Comparison of ENCODE assay signal across 8 cellular contexts in genomic region chr11:57639321-57640067, GRCh38. TPM values are rescaled to one million over a fixed set of nuclear protein-coding genes. Genes with fewer than 3 reads are reported as not detected.
A peak's percentile ranks its signal among the peaks of the same experiment; 100 is the strongest.
DNase-seq lines count a peak whose midpoint lies in the region; ATAC-seq, FAIRE-seq and TF ChIP-seq lines count a peak whose summit lies in the region.

No MANE protein-coding gene starts in this region.

- H3K4me3 Mint-ChIP-seq in stimulated activated naive CD8-positive, alpha-beta T cell treated with anti-CD3 and anti-CD28 coated beads, Interleukin-15, Interleukin-2, amounts not matched to agents 100 ng/mL and 50 ng/mL, for 24 hours, result peak overlapping the region; percentile 82
- H3K4me3 Mint-ChIP-seq in activated naive CD8-positive, alpha-beta T cell treated with anti-CD3 and anti-CD28 coated beads, Interleukin-2, amount 10 ng/mL, durations not matched to agents 7 days and 5 days, result peak overlapping the region; percentile 99

- no peak for TF ChIP-seq POLR2A in tibial nerve (IDR thresholded peaks at IDR 0.05)

- H3K4me1 ChIP-seq in keratinocyte (ENCODE audit: control insufficient read depth, extremely low read depth, insufficient read depth, low read length) (peaks cover 36% of the 10 kb centered on the region), tibial nerve (peaks cover 0 to 41% (median 18%) of the 10 kb centered on the region in 4 donors)

- 6% methylated on average over 15 of the region's 15 CpGs for WGBS in tibial nerve, 2 donors

- no peak overlapping the region for H2AFZ ChIP-seq in keratinocyte (ENCODE audit: control insufficient read depth, low read length)

- no peak for TF ChIP-seq EP300 in tibial nerve (IDR thresholded peaks at IDR 0.05)

- peak overlapping the region; percentile 89 for H3K9ac ChIP-seq in keratinocyte (ENCODE audit: control insufficient read depth, extremely low read depth, insufficient read depth, low read length)

- peaks cover 34% of the 10 kb centered on the region for H3K79me2 ChIP-seq in keratinocyte (ENCODE audit: control insufficient read depth, insufficient read depth, low read length)

- H3K27ac Mint-ChIP-seq in stimulated activated naive CD8-positive, alpha-beta T cell treated with anti-CD3 and anti-CD28 coated beads, Interleukin-15, Interleukin-2, amounts not matched to agents 100 ng/mL and 50 ng/mL, for 24 hours, result no peak overlapping the region
- H3K27ac Mint-ChIP-seq in activated naive CD8-positive, alpha-beta T cell treated with anti-CD3 and anti-CD28 coated beads, Interleukin-2, amount 10 ng/mL, durations not matched to agents 7 days and 5 days, result peak overlapping the region; percentile 42

- H3K27ac ChIP-seq in keratinocyte (ENCODE audit: control insufficient read depth, insufficient read depth, low read length), result peak overlapping the region; percentile 18
- H3K27ac ChIP-seq in tibial nerve, result peak overlapping the region; percentile 40 to 95 (median 78)

- H3K9me1 ChIP-seq in keratinocyte (ENCODE audit: control insufficient read depth, extremely low read depth, insufficient read depth, low read length), result no peaks in the 10 kb centered on the region

- H3K27me3 ChIP-seq in keratinocyte (ENCODE audit: control insufficient read depth, extremely low read depth, insufficient read depth, low read length) (no peaks in the 10 kb centered on the region), tibial nerve (no peaks in the 10 kb centered on the region)

- peak in 2 of 3 experiments; percentile 14 to 21 for TF ChIP-seq CTCF in keratinocyte (optimal IDR thresholded peaks at IDR 0.05 in 1 of 3, IDR thresholded peaks at IDR 0.05 in 1 of 3, conservative IDR thresholded peaks at IDR 0.05 in 1 of 3; ENCODE audit: extremely low read depth in 1 of 3, insufficient read depth in 2 of 3, low read length in 3 of 3)
- no peak for TF ChIP-seq CTCF in tibial nerve (IDR thresholded peaks at IDR 0.05)

- H3K4me3 ChIP-seq in keratinocyte (ENCODE audit: control insufficient read depth in 2 of 3, extremely low read depth in 1 of 3, insufficient read depth in 2 of 3, low read depth in 1 of 3, low read length in 3 of 3) (peak overlapping the region; percentile 93 to 94 (median 93)), tibial nerve (peak overlapping the region; percentile 69 to 90 (median 78))

- no peak for DNase-seq in stimulated activated naive CD8-positive, alpha-beta T cell treated with anti-CD3 and anti-CD28 coated beads, Interleukin-15, Interleukin-2, amounts not matched to agents 100 U/mL and 50 U/mL, for 24 hours
- DNase-seq in activated naive CD8-positive, alpha-beta T cell treated with anti-CD3 and anti-CD28 coated beads, Interleukin-2, amount 10 ng/mL, durations not matched to agents 7 days and 5 days, result peak; percentile 57
- DNase-seq in keratinocyte (ENCODE audit: low read depth, low spot score) (no peak), tibial nerve (ENCODE audit: low spot score in 2 of 2) (no peak), NCI-H1092 (lab: John Stamatoyannopoulos, UW) (no peak)
- DNase-seq in activated CD8-positive, alpha-beta memory T cell treated with anti-CD3 and anti-CD28 coated beads, Interleukin-2, amount 50 U/mL, for 48 hours, result no peak
- no peak for DNase-seq in activated CD4-positive, CD25-positive, alpha-beta regulatory T cell treated with anti-CD3 and anti-CD28 coated beads, Interleukin-2, amount 50 U/mL, for 72 hours

- no peak for FAIRE-seq in keratinocyte (lab: Jason Lieb, UNC)

- ATAC-seq in stimulated activated naive CD8-positive, alpha-beta T cell treated with anti-CD3 and anti-CD28 coated beads, Interleukin-15, Interleukin-2, amounts not matched to agents 100 U/mL and 50 U/mL, for 24 hours, result no peak
- ATAC-seq in activated naive CD8-positive, alpha-beta T cell treated with anti-CD3 and anti-CD28 coated beads, Interleukin-2, amount 10 ng/mL, durations not matched to agents 7 days and 5 days (ENCODE audit: low read depth), result no peak

- H3K4me2 ChIP-seq in keratinocyte (ENCODE audit: control insufficient read depth, extremely low read depth, insufficient read depth, low read depth, low read length), result peak overlapping the region; percentile 87

- no peaks in the 10 kb centered on the region for H3K9me3 ChIP-seq in keratinocyte (ENCODE audit: control insufficient read depth, low read depth, low read length)
- H3K9me3 ChIP-seq in tibial nerve, result no peaks in the 10 kb centered on the region

- H4K20me1 ChIP-seq in keratinocyte (ENCODE audit: control insufficient read depth, extremely low read depth, insufficient read depth, low read length), result peaks cover 14% of the 10 kb centered on the region

- H3K4me1 Mint-ChIP-seq in stimulated activated naive CD8-positive, alpha-beta T cell treated with anti-CD3 and anti-CD28 coated beads, Interleukin-15, Interleukin-2, amounts not matched to agents 100 ng/mL and 50 ng/mL, for 24 hours (ENCODE audit: low read depth), result peaks cover 18% of the 10 kb centered on the region
- peaks cover 19% of the 10 kb centered on the region for H3K4me1 Mint-ChIP-seq in activated naive CD8-positive, alpha-beta T cell treated with anti-CD3 and anti-CD28 coated beads, Interleukin-2, amount 10 ng/mL, durations not matched to agents 7 days and 5 days

- H3K36me3 ChIP-seq in keratinocyte (ENCODE audit: control insufficient read depth in 2 of 2, extremely low read depth in 1 of 2, insufficient read depth in 2 of 2, low read length in 2 of 2) (peaks cover 4 to 13% of the 10 kb centered on the region in 2 experiments), tibial nerve (no peaks in the 10 kb centered on the region)

- H3K36me3 Mint-ChIP-seq in stimulated activated naive CD8-positive, alpha-beta T cell treated with anti-CD3 and anti-CD28 coated beads, Interleukin-15, Interleukin-2, amounts not matched to agents 100 ng/mL and 50 ng/mL, for 24 hours (ENCODE audit: low read depth), result no peaks in the 10 kb centered on the region
- H3K36me3 Mint-ChIP-seq in activated naive CD8-positive, alpha-beta T cell treated with anti-CD3 and anti-CD28 coated beads, Interleukin-2, amount 10 ng/mL, durations not matched to agents 7 days and 5 days, result peaks cover 3% of the 10 kb centered on the region

- H3K9me3 Mint-ChIP-seq in stimulated activated naive CD8-positive, alpha-beta T cell treated with anti-CD3 and anti-CD28 coated beads, Interleukin-15, Interleukin-2, amounts not matched to agents 100 ng/mL and 50 ng/mL, for 24 hours, result no peaks in the 10 kb centered on the region
- no peaks in the 10 kb centered on the region for H3K9me3 Mint-ChIP-seq in activated naive CD8-positive, alpha-beta T cell treated with anti-CD3 and anti-CD28 coated beads, Interleukin-2, amount 10 ng/mL, durations not matched to agents 7 days and 5 days

- dilution Hi-C loops in keratinocyte (cut with MboI; ENCODE audit: extremely low pct_ligation_motif_present, low sequenced_read_pairs), result no loop called here

- POLR2A ChIA-PET in activated naive CD8-positive, alpha-beta T cell treated with anti-CD3 and anti-CD28 coated beads, Interleukin-2, amount 10 ng/mL, durations not matched to agents 7 days and 5 days (lab: Charles Lee), result interaction anchor here (0.6 to 3.5 kb wide), 7 partner anchors 9 to 155 kb away, joined by 3 to 29 read pairs (median 4); partner anchors contain the start of gene UBE2L6

- H3K27me3 Mint-ChIP-seq in stimulated activated naive CD8-positive, alpha-beta T cell treated with anti-CD3 and anti-CD28 coated beads, Interleukin-15, Interleukin-2, amounts not matched to agents 100 ng/mL and 50 ng/mL, for 24 hours, result peaks cover 19% of the 10 kb centered on the region
- peaks cover 19% of the 10 kb centered on the region for H3K27me3 Mint-ChIP-seq in activated naive CD8-positive, alpha-beta T cell treated with anti-CD3 and anti-CD28 coated beads, Interleukin-2, amount 10 ng/mL, durations not matched to agents 7 days and 5 days

RNA-seq across cellular contexts. Expression of gene YPEL4, which starts 10.2 kb away (rescaled TPM):
- total RNA-seq in activated naive CD8-positive, alpha-beta T cell treated with anti-CD3 and anti-CD28 coated beads, Interleukin-2, amount 10 ng/mL, durations not matched to agents 7 days and 5 days, result 1 to 10 TPM; 6.9 to 7.1 TPM
- polyA plus RNA-seq in keratinocyte, result 0.05 to 0.14 TPM in 2 of 3 replicates, not detected in the other
- polyA plus RNA-seq in keratinocyte (2011; ENCODE audit: low read depth), result 2.7 TPM
- not detected in 2 replicates for polyA plus RNA-seq in keratinocyte (2011; cell fraction: cytosol; rRNA removed)
- 0.10 TPM in 1 of 2 replicates, not detected in the other for polyA plus RNA-seq in keratinocyte (2011; cell fraction: nucleus; rRNA removed)
- 0.10 and 0.75 TPM in 2 replicates for polyA plus RNA-seq in keratinocyte (2012; ENCODE audit: low replicate concordance)
- polyA minus RNA-seq in keratinocyte, result not detected in 3 replicates
- polyA minus RNA-seq in keratinocyte (2011; cell fraction: cytosol; rRNA and poly(A)+ RNA removed), result not detected
- polyA minus RNA-seq in keratinocyte (2011; cell fraction: nucleus; rRNA and poly(A)+ RNA removed), result not detected in 2 replicates
- total RNA-seq in tibial nerve, result 1 to 10 TPM in 1 of 4 donors, under 1 TPM in 3; 0.30 to 1.7 (median 0.41) TPM

RNA-seq across cellular contexts. Expression of gene CLP1, which starts 18.1 kb away (rescaled TPM):
- 10 to 100 TPM; 17.3 to 18.2 TPM for total RNA-seq in activated naive CD8-positive, alpha-beta T cell treated with anti-CD3 and anti-CD28 coated beads, Interleukin-2, amount 10 ng/mL, durations not matched to agents 7 days and 5 days
- polyA plus RNA-seq in keratinocyte, result 24.6 to 41.7 TPM (median 25.0 TPM) in 3 replicates
- 13.5 TPM for polyA plus RNA-seq in keratinocyte (2011; ENCODE audit: low read depth)
- 18.4 and 27.3 TPM in 2 replicates for polyA plus RNA-seq in keratinocyte (2011; cell fraction: cytosol; rRNA removed)
- polyA plus RNA-seq in keratinocyte (2011; cell fraction: nucleus; rRNA removed), result 30.9 and 40.4 TPM in 2 replicates
- 19.0 and 19.3 TPM in 2 replicates for polyA plus RNA-seq in keratinocyte (2012; ENCODE audit: low replicate concordance)
- 10.0 to 27.2 TPM (median 23.5 TPM) in 3 replicates for polyA minus RNA-seq in keratinocyte
- 11.5 TPM for polyA minus RNA-seq in keratinocyte (2011; cell fraction: cytosol; rRNA and poly(A)+ RNA removed)
- polyA minus RNA-seq in keratinocyte (2011; cell fraction: nucleus; rRNA and poly(A)+ RNA removed), result 12.9 and 15.7 TPM in 2 replicates
- 10 to 100 TPM in 1 of 4 donors, 1 to 10 TPM in 3; 6.3 to 15.1 (median 7.8) TPM for total RNA-seq in tibial nerve

RNA-seq across cellular contexts. Expression of gene ZDHHC5, which starts 28.4 kb away (rescaled TPM):
- 10 to 100 TPM; 76.3 to 78.4 TPM for total RNA-seq in activated naive CD8-positive, alpha-beta T cell treated with anti-CD3 and anti-CD28 coated beads, Interleukin-2, amount 10 ng/mL, durations not matched to agents 7 days and 5 days
- polyA plus RNA-seq in keratinocyte, result 78.8 to 94.6 TPM (median 79.3 TPM) in 3 replicates
- 20.0 TPM for polyA plus RNA-seq in keratinocyte (2011; ENCODE audit: low read depth)
- polyA plus RNA-seq in keratinocyte (2011; cell fraction: cytosol; rRNA removed), result 42.1 and 51.9 TPM in 2 replicates
- polyA plus RNA-seq in keratinocyte (2011; cell fraction: nucleus; rRNA removed), result 138 and 141 TPM in 2 replicates
- polyA plus RNA-seq in keratinocyte (2012; ENCODE audit: low replicate concordance), result 49.6 and 67.7 TPM in 2 replicates
- polyA minus RNA-seq in keratinocyte, result 134 to 174 TPM (median 153 TPM) in 3 replicates
- polyA minus RNA-seq in keratinocyte (2011; cell fraction: cytosol; rRNA and poly(A)+ RNA removed), result 51.8 TPM
- 135 and 254 TPM in 2 replicates for polyA minus RNA-seq in keratinocyte (2011; cell fraction: nucleus; rRNA and poly(A)+ RNA removed)
- 10 to 100 TPM; 26.0 to 57.3 (median 33.7) TPM for total RNA-seq in tibial nerve

RNA-seq across cellular contexts. Expression of gene SERPING1, which starts 42.0 kb away (rescaled TPM):
- total RNA-seq in activated naive CD8-positive, alpha-beta T cell treated with anti-CD3 and anti-CD28 coated beads, Interleukin-2, amount 10 ng/mL, durations not matched to agents 7 days and 5 days, result under 1 TPM; 0.45 to 0.61 TPM
- polyA plus RNA-seq in keratinocyte, result 12.8 to 21.9 TPM (median 14.4 TPM) in 3 replicates
- polyA plus RNA-seq in keratinocyte (2011; ENCODE audit: low read depth), result 8.4 TPM
- polyA plus RNA-seq in keratinocyte (2011; cell fraction: cytosol; rRNA removed), result 29.9 and 33.4 TPM in 2 replicates
- 31.9 and 42.8 TPM in 2 replicates for polyA plus RNA-seq in keratinocyte (2011; cell fraction: nucleus; rRNA removed)
- polyA plus RNA-seq in keratinocyte (2012; ENCODE audit: low replicate concordance), result 20.9 and 29.3 TPM in 2 replicates
- 11.7 to 22.2 TPM (median 19.8 TPM) in 3 replicates for polyA minus RNA-seq in keratinocyte
- 26.3 TPM for polyA minus RNA-seq in keratinocyte (2011; cell fraction: cytosol; rRNA and poly(A)+ RNA removed)
- 13.1 and 20.5 TPM in 2 replicates for polyA minus RNA-seq in keratinocyte (2011; cell fraction: nucleus; rRNA and poly(A)+ RNA removed)
- 100 to 1,000 TPM; 508 to 826 (median 607) TPM for total RNA-seq in tibial nerve

Comparison
In these comparisons a context has a peak if more than half of its experiments do, and no peak if none do; other contexts are left out.
1. CTCF ChIP-seq: peak in keratinocyte (2 of 3); none in tibial nerve (0 of 5).